ENCODE assay signal across 14 cellular contexts in genomic region chr14:21057803-21058675, GRCh38. TPM values are rescaled to one million over a fixed set of nuclear protein-coding genes. Genes with fewer than 3 reads are reported as not detected.
DNase-seq lines count a peak whose midpoint lies in the region; ATAC-seq and TF ChIP-seq lines count a peak whose summit lies in the region.
"Had no signal": no experiment of that assay in that cellular context is flagged by ENCODE, and none has a peak within 500 bp of the region (broad histone marks: within the 10 kb centered on the region; RNA-seq: fewer than 3 reads in every experiment).

Gene RNASE8, plus strand, starts transcription at chr14:21057822. Its CDS starts 71 bp downstream, at chr14:21057893.

- no peaks in the 10 kb centered on the region for H3K9me3 ChIP-seq in Loucy (ENCODE audit: insufficient read depth, low read depth, low read length)
- no peaks in the 10 kb centered on the region for H3K9me3 ChIP-seq in mammary epithelial cell (replicated peaks; ENCODE audit: insufficient read depth, low read length)
- H3K9me3 ChIP-seq in SK-N-SH, result no peaks in the 10 kb centered on the region

- ATAC-seq in omental fat pad (ENCODE audit: low FRiP score), result peak; percentile 42
- ATAC-seq: activated CD4-positive, CD25-positive, alpha-beta regulatory T cell treated with anti-CD3 and anti-CD28 coated beads, Interleukin-2, amount 50 U/mL, for 24 hours had no signal

- H4K20me1 ChIP-seq in Loucy (ENCODE audit: insufficient read depth, low read length, poor library complexity, severe bottlenecking), result no peaks in the 10 kb centered on the region
- H4K20me1 ChIP-seq in mammary epithelial cell (ENCODE audit: insufficient read depth, low read length), result no peaks in the 10 kb centered on the region
- H4K20me1 ChIP-seq in SK-N-SH (ENCODE audit: insufficient read depth), result no peaks in the 10 kb centered on the region

- H3K9me3 Mint-ChIP-seq in CD14-positive monocyte, result no peaks in the 10 kb centered on the region

- no peaks in the 10 kb centered on the region for H3F3A ChIP-seq in Loucy (ENCODE audit: low read depth)
- H3F3A ChIP-seq in SK-N-SH (replicated peaks; ENCODE audit: insufficient read depth), result no peaks in the 10 kb centered on the region

- H3K4me1 ChIP-seq in Loucy (ENCODE audit: insufficient read depth, low read length, poor library complexity, severe bottlenecking), result peaks cover 12% of the 10 kb centered on the region
- H3K4me1 ChIP-seq in mammary epithelial cell (ENCODE audit: insufficient read depth, low read length), result peaks cover 4% of the 10 kb centered on the region
- H3K4me1 ChIP-seq in SK-N-SH (ENCODE audit: control insufficient read depth in 1 of 2, insufficient read depth in 2 of 2, low read depth in 1 of 2, low read length in 1 of 2), result peaks cover 0 to 3% of the 10 kb centered on the region in 2 experiments; a peak in 1 of 4 replicates

- no peaks in the 10 kb centered on the region for H3K79me2 ChIP-seq in Loucy (ENCODE audit: insufficient read depth, low read length)
- no peaks in the 10 kb centered on the region for H3K79me2 ChIP-seq in mammary epithelial cell (ENCODE audit: insufficient read depth, low read length)
- H3K79me2 ChIP-seq in SK-N-SH (ENCODE audit: insufficient read depth), result no peaks in the 10 kb centered on the region

- H3K9me2 ChIP-seq in Loucy (replicated peaks; ENCODE audit: low read depth, low read length) (no peaks in the 10 kb centered on the region), SK-N-SH (no peaks in the 10 kb centered on the region)

- no peak for TF ChIP-seq RAD21 in SK-N-SH (IDR thresholded peaks at IDR 0.05; ENCODE audit: low read length)

- H3K4me1 Mint-ChIP-seq in CD14-positive monocyte, result no peaks in the 10 kb centered on the region

- no peak within 1 kb of the TSS for H2AFZ ChIP-seq in Loucy (ENCODE audit: low read length)
- no peak within 1 kb of the TSS for H2AFZ ChIP-seq in mammary epithelial cell (ENCODE audit: low read depth, low read length)
- no peak within 1 kb of the TSS for H2AFZ ChIP-seq in SK-N-SH (ENCODE audit: low read depth)

- H3K4me3 Mint-ChIP-seq in CD14-positive monocyte, result no peak within 1 kb of the TSS

- H3K36me3 Mint-ChIP-seq in CD14-positive monocyte, result no peaks in the 10 kb centered on the region

- CTCF ChIA-PET in mammary epithelial cell (lab: Charles Lee; ENCODE audit: low non-redundant PET), result interaction anchor here (1.0 kb wide), 1 partner anchor 43 kb away, joined by 5 read pairs; no protein-coding TSS in a partner anchor
- CTCF ChIA-PET in SK-N-SH (lab: Yijun Ruan, JAX), result interaction anchor here (1.0 to 2.1 kb wide), 4 partner anchors 34 to 47 kb away, joined by 3 to 8 read pairs (median 4); no protein-coding TSS in a partner anchor

- H3K27ac ChIP-seq in mammary epithelial cell (ENCODE audit: insufficient read depth, low read depth, low read length) (no peak within 1 kb of the TSS), SK-N-SH (ENCODE audit: low read depth in 2 of 2, low read length in 1 of 2) (no peak within 1 kb of the TSS)
- H3K27ac ChIP-seq: RWPE1 had no signal

- intact Hi-C loops in mammary epithelial cell (cut with micrococcal nuclease) (loop anchor here (1.0 to 2.0 kb wide), 2 partner anchors 15 to 44 kb away; partner anchors contain the start of gene RNASE7), CD14-positive monocyte (cut with micrococcal nuclease) (loop anchor here in 1 of 2 donors (5.0 kb wide), 1 partner anchor 41 kb away; no protein-coding TSS in a partner anchor)

- 23% methylated on average over 6 of the region's 8 CpGs for WGBS in mammary epithelial cell (ENCODE audit: low coverage, missing lambda C conversion rate)
- WGBS in SK-N-SH (ENCODE audit: low lambda C conversion rate), result 72% methylated on average over 6 of the region's 8 CpGs

- no peak for TF ChIP-seq EP300 in SK-N-SH (IDR thresholded peaks at IDR 0.05; ENCODE audit: borderline replicate concordance in 1 of 2, low read depth in 1 of 2, low read length in 1 of 2)

- H3K27ac Mint-ChIP-seq in CD14-positive monocyte, result peak within 1 kb of the TSS in 1 of 7 donors; percentile 13

- BruUV-seq in mammary epithelial cell (replicated peaks; lab: Mats Ljungman, UMichigan), result no TSS peak

- POLR2A ChIA-PET in SK-N-SH (lab: Yijun Ruan, JAX), result no interaction called here

- H3K27me3 Mint-ChIP-seq in CD14-positive monocyte (ENCODE audit: low read depth in 3 of 3), result peaks cover 5 to 10% (median 10%) of the 10 kb centered on the region in 3 donors

- no peak within 1 kb of the TSS for H3K9ac ChIP-seq in Loucy (ENCODE audit: low read depth, low read length, poor library complexity, severe bottlenecking)
- no peak within 1 kb of the TSS for H3K9ac ChIP-seq in mammary epithelial cell (ENCODE audit: insufficient read depth, low read length)
- no peak within 1 kb of the TSS for H3K9ac ChIP-seq in SK-N-SH

- no peaks in the 10 kb centered on the region for H3K36me3 ChIP-seq in Loucy (ENCODE audit: insufficient read depth, low read length)
- H3K36me3 ChIP-seq in mammary epithelial cell (ENCODE audit: insufficient read depth, low read length), result no peaks in the 10 kb centered on the region
- H3K36me3 ChIP-seq in SK-N-SH (replicated peaks in 1 of 2; ENCODE audit: control insufficient read depth in 1 of 2, insufficient read depth in 2 of 2, low read length in 1 of 2), result no peaks in the 10 kb centered on the region

- in situ Hi-C loops in mammary epithelial cell (cut with MboI; ENCODE audit: low sequenced_read_pairs in 2 of 2), result no loop called here

- H3K4me2 ChIP-seq in Loucy (ENCODE audit: low read depth, low read length, poor library complexity, severe bottlenecking), result no peak within 1 kb of the TSS
- no peak within 1 kb of the TSS for H3K4me2 ChIP-seq in mammary epithelial cell (ENCODE audit: insufficient read depth, low read depth, low read length)
- H3K4me2 ChIP-seq in SK-N-SH, result no peak within 1 kb of the TSS

- TF ChIP-seq CTCF in Loucy (conservative IDR thresholded peaks at IDR 0.05; ENCODE audit: low read length) (peak; percentile 59), mammary epithelial cell (conservative IDR thresholded peaks at IDR 0.05 in 1 of 2, IDR thresholded peaks at IDR 0.05 in 1 of 2; ENCODE audit: extremely low read depth in 1 of 2, insufficient read depth in 1 of 2, low read depth in 1 of 2, low read length in 2 of 2) (no peak), omental fat pad (IDR thresholded peaks at IDR 0.05) (no peak), SK-N-SH (IDR thresholded peaks at IDR 0.05) (no peak), CD14-positive monocyte (IDR thresholded peaks at IDR 0.05) (no peak)

- DNase-seq in EH (ENCODE audit: low read depth) (peak; percentile 50), mammary epithelial cell (peak; percentile 48), omental fat pad (ENCODE audit: low spot score) (no peak), SK-N-SH (no peak), SW 1271 (lab: John Stamatoyannopoulos, UW) (no peak), CD14-positive monocyte (ENCODE audit: low spot score) (no peak)
- DNase-seq: activated gamma-delta T cell, MM.1S, NCI-H446 had no signal

- H3K27me3 ChIP-seq in Loucy (ENCODE audit: insufficient read depth, low read length, poor library complexity, severe bottlenecking) (no peaks in the 10 kb centered on the region), mammary epithelial cell (ENCODE audit: insufficient read depth, low read length) (no peaks in the 10 kb centered on the region), SK-N-SH (ENCODE audit: insufficient read depth) (no peaks in the 10 kb centered on the region)

- H3K4me3 ChIP-seq in Loucy (ENCODE audit: low read length, poor library complexity, severe bottlenecking), result no peak within 1 kb of the TSS
- no peak within 1 kb of the TSS for H3K4me3 ChIP-seq in mammary epithelial cell (replicated peaks in 1 of 3; ENCODE audit: insufficient read depth in 1 of 3, low read depth in 2 of 3, low read length in 3 of 3)
- no peak within 1 kb of the TSS for H3K4me3 ChIP-seq in SK-N-SH (ENCODE audit: low read depth in 2 of 2, low read length in 1 of 2)

- dilution Hi-C loops in mammary epithelial cell (cut with HindIII; ENCODE audit: low sequenced_read_pairs), result no loop called here

TF ChIP-seq in SK-N-SH, 30 proteins besides CTCF, POLR2A, EP300 and RAD21 (continues in another document):
- TF ChIP-seq POLR2AphosphoS5 (IDR thresholded peaks at IDR 0.05; ENCODE audit: low read depth, low read length) (no peak), YY1 (IDR thresholded peaks at IDR 0.05; ENCODE audit: low read depth) (no peak), FOSL2 (IDR thresholded peaks at IDR 0.05; ENCODE audit: borderline replicate concordance, low read depth) (no peak), USF2 (IDR thresholded peaks at IDR 0.05; ENCODE audit: borderline replicate concordance, low read depth, low read length) (no peak), FOXJ3 (CRISPR knock-in tag; IDR thresholded peaks at IDR 0.05) (no peak), RXRA (IDR thresholded peaks at IDR 0.05; ENCODE audit: borderline replicate concordance, low read depth) (no peak), RFX5 (IDR thresholded peaks at IDR 0.05; ENCODE audit: low read length) (no peak), MAX (IDR thresholded peaks at IDR 0.05; ENCODE audit: low read depth) (no peak), FOXM1 (IDR thresholded peaks at IDR 0.05; ENCODE audit: low read depth) (no peak), MXI1 (IDR thresholded peaks at IDR 0.05; ENCODE audit: low read depth, low read length) (no peak)

RNA-seq across cellular contexts. Expression of gene RNASE8, which starts in this region (rescaled TPM):
- total RNA-seq in mammary epithelial cell, result not detected
- polyA plus RNA-seq in mammary epithelial cell, result not detected
- polyA minus RNA-seq in mammary epithelial cell, result not detected
- total RNA-seq in omental fat pad, result not detected
- polyA plus RNA-seq in SK-N-SH (2012; rRNA removed), result not detected in 2 replicates
- not detected in 2 replicates for polyA plus RNA-seq in SK-N-SH (2012; cell fraction: cytosol; rRNA removed)
- not detected in 2 replicates for polyA plus RNA-seq in SK-N-SH (2012; cell fraction: nucleus; rRNA removed)
- not detected for polyA plus RNA-seq in CD14-positive monocyte
- total RNA-seq: frontal cortex had no signal
- polyA plus RNA-seq: keratinocyte had no signal

Comparison
In these comparisons a context has a peak if more than half of its experiments do, and no peak if none do; other contexts are left out.
1. Peak in DNase-seq in mammary epithelial cell; RNA of the gene not detected or under 1 TPM.
2. Peak in ATAC-seq in omental fat pad; RNA of the gene not detected or under 1 TPM.